In genomic region chr15:51775967-51776816, GRCh38 we compare ENCODE assay signal across 9 cellular contexts. TPM values are rescaled to one million over a fixed set of nuclear protein-coding genes. Genes with fewer than 3 reads are reported as not detected.
DNase-seq lines count a peak whose midpoint lies in the region; ATAC-seq and TF ChIP-seq lines count a peak whose summit lies in the region.
"Had no signal": no experiment of that assay in that cellular context is flagged by ENCODE, and none has a peak within 500 bp of the region (broad histone marks: within the 10 kb centered on the region; RNA-seq: fewer than 3 reads in every experiment).

No MANE protein-coding gene starts in this region.

- TF ChIP-seq POLR2A in heart left ventricle (IDR thresholded peaks at IDR 0.05) = no peak

- intact Hi-C loops in Panc1 (cut with micrococcal nuclease; ENCODE audit: unreplicated experiment) = loop anchor here (1.0 kb wide), 2 partner anchors 39 to 126 kb away; partner anchors contain the start of gene LYSMD2
- intact Hi-C loops in heart left ventricle (cut with DNase I) = loop anchor here in 9 of 10 donors (1.0 to 10.0 kb wide), 4 partner anchors 61 to 127 kb away; no protein-coding TSS in a partner anchor
- intact Hi-C loops in psoas muscle (cut with DNase I) = loop anchor here in 1 of 2 donors (2.0 kb wide), 1 partner anchor 125 kb away; no protein-coding TSS in a partner anchor

- no peaks in the 10 kb centered on the region for H3K4me1 ChIP-seq in Panc1 (ENCODE audit: control insufficient read depth, insufficient read depth, low read length)
- H3K4me1 ChIP-seq in heart left ventricle = peaks cover 0 to 8% (median 3%) of the 10 kb centered on the region in 12 donors
- no peaks in the 10 kb centered on the region for H3K4me1 ChIP-seq in psoas muscle

- H3K4me3 ChIP-seq in Panc1 (ENCODE audit: low read depth in 2 of 2, low read length in 2 of 2) = no peak overlapping the region
- H3K4me3 ChIP-seq in heart left ventricle = no peak overlapping the region
- no peak overlapping the region for H3K4me3 ChIP-seq in psoas muscle
- H3K4me3 ChIP-seq: BLaER1 treated with 17β-estradiol and CSF1 and Interleukin-3, amounts not matched to agents 10 nM and 100 nM had no signal

- CTCF ChIA-PET in Panc1 (lab: Charles Lee) = interaction anchor here (0.7 to 2.3 kb wide), 13 partner anchors 9 to 239 kb away, joined by 3 to 74 read pairs (median 5); no protein-coding TSS in a partner anchor

- H3K36me3 ChIP-seq in Panc1 (ENCODE audit: control insufficient read depth, insufficient read depth, low read length) (no peaks in the 10 kb centered on the region), heart left ventricle (peaks cover 0 to 69% (median 22%) of the 10 kb centered on the region in 9 donors), psoas muscle (ENCODE audit: insufficient read depth in 1 of 2, low read depth in 1 of 2) (peaks cover 0 to 28% of the 10 kb centered on the region in 2 donors)

- H3K27ac ChIP-seq in Panc1 (ENCODE audit: low read length) (no peak overlapping the region), heart left ventricle (no peak overlapping the region), psoas muscle (no peak overlapping the region)
- H3K27ac ChIP-seq: BLaER1 treated with 17β-estradiol and CSF1 and Interleukin-3, amounts not matched to agents 10 nM and 100 nM had no signal

- no TSS peak for BruUV-seq in Panc1 (replicated peaks; lab: Mats Ljungman, UMichigan)

- TF ChIP-seq CTCF in Panc1 (IDR thresholded peaks at IDR 0.05) = peak; percentile 78
- peak; percentile 53 to 79 (median 67) for TF ChIP-seq CTCF in heart left ventricle (IDR thresholded peaks at IDR 0.05)
- peak; percentile 70 for TF ChIP-seq CTCF in psoas muscle (IDR thresholded peaks at IDR 0.05)

- DNase-seq in NCI-H1417 (lab: John Stamatoyannopoulos, UW) (peak; percentile 16 to 61 (median 43)), NCI-H1417 treated with DMSO at 0.1 percent for 48 hours (lab: John Stamatoyannopoulos, UW) (no peak), Panc1 (ENCODE audit: low read depth, low spot score) (peak; percentile 56), heart left ventricle (peak in 2 of 5 donors; percentile 40 to 44), psoas muscle (no peak)
- peak; percentile 75 for DNase-seq in activated effector memory CD4-positive, alpha-beta T cell treated with anti-CD3 and anti-CD28 coated beads, Interleukin-2, amount 50 U/mL, for 16 hours

- ATAC-seq in HG02840 (IDR thresholded peaks at IDR 0.05; ENCODE audit: low FRiP score, unreplicated experiment) (peak; percentile 70), Panc1 (peak; percentile 86), heart left ventricle (peak; percentile 76 to 89 (median 80)), psoas muscle (peak; percentile 51 to 90 (median 76)), HG03432 (IDR thresholded peaks at IDR 0.05; ENCODE audit: unreplicated experiment) (no peak)

- in situ Hi-C loops in Panc1 (cut with HindIII; ENCODE audit: low pct_unique_long_range_greater_than_20kb, low sequenced_read_pairs) = no loop called here

- H3K27me3 ChIP-seq in Panc1 (ENCODE audit: control insufficient read depth, insufficient read depth, low read length) = no peaks in the 10 kb centered on the region
- H3K27me3 ChIP-seq in heart left ventricle = no peaks in the 10 kb centered on the region
- no peaks in the 10 kb centered on the region for H3K27me3 ChIP-seq in psoas muscle (ENCODE audit: insufficient read depth in 3 of 3, low read length in 2 of 3)
- H3K27me3 ChIP-seq: BLaER1 treated with 17β-estradiol and CSF1 and Interleukin-3, amounts not matched to agents 10 nM and 100 nM had no signal

- POLR2A ChIA-PET in Panc1 (lab: Charles Lee) = interaction anchor here (0.5 kb wide), 1 partner anchor 403 kb away, joined by 4 read pairs; no protein-coding TSS in a partner anchor

- 56 to 63% (median 59%) methylated on average over 11 of the region's 11 CpGs for WGBS in heart left ventricle, 4 donors
- 59 to 70% (median 62%) methylated on average over 11 of the region's 11 CpGs for WGBS in psoas muscle, 3 donors

- H3K9me3 ChIP-seq in Panc1 (ENCODE audit: control insufficient read depth, insufficient read depth, low read depth, low read length) (no peaks in the 10 kb centered on the region), heart left ventricle (no peaks in the 10 kb centered on the region), psoas muscle (no peaks in the 10 kb centered on the region)
- H3K9me3 ChIP-seq: BLaER1 treated with 17β-estradiol and CSF1 and Interleukin-3, amounts not matched to agents 10 nM and 100 nM had no signal

RNA-seq across cellular contexts. Expression of gene TMOD2, which starts 24.8 kb away (rescaled TPM):
- total RNA-seq in Panc1 (2021; ENCODE audit: unreplicated experiment) (1.7 TPM), heart left ventricle (10 to 100 TPM in 1 of 9 donors, 1 to 10 TPM in 8; 1.8 to 10.9 (median 6.4) TPM), psoas muscle (1 to 10 TPM; 2.1 to 5.8 (median 2.1) TPM)
- polyA plus RNA-seq in Panc1 (2012; ENCODE audit: insufficient read length) = 0.97 TPM
- polyA plus RNA-seq in heart left ventricle (1 to 10 TPM; 1.3 to 3.0 TPM), psoas muscle (1 to 10 TPM in 1 of 3 donors, under 1 TPM in 2; 0.49 to 2.6 (median 0.82) TPM)

RNA-seq across cellular contexts. Expression of gene LYSMD2, which starts 38.7 kb away (rescaled TPM):
- 17.2 TPM for total RNA-seq in Panc1 (2021; ENCODE audit: unreplicated experiment)
- polyA plus RNA-seq in Panc1 (2012; ENCODE audit: insufficient read length) = 9.5 TPM
- 1 to 10 TPM; 3.1 to 8.7 (median 5.7) TPM for total RNA-seq in heart left ventricle
- polyA plus RNA-seq in heart left ventricle = 1 to 10 TPM; 5.3 to 5.7 TPM
- 10 to 100 TPM in 2 of 4 donors, 1 to 10 TPM in 2; 5.6 to 16.8 (median 9.8) TPM for total RNA-seq in psoas muscle
- polyA plus RNA-seq in psoas muscle = 1 to 10 TPM; 4.3 to 9.7 (median 6.8) TPM

RNA-seq across cellular contexts. Expression of gene TMOD3, which starts 53.3 kb away (rescaled TPM):
- total RNA-seq in Panc1 (2021; ENCODE audit: unreplicated experiment) (53.4 TPM), heart left ventricle (10 to 100 TPM; 12.1 to 34.8 (median 21.4) TPM), psoas muscle (10 to 100 TPM in 1 of 4 donors, 1 to 10 TPM in 3; 6.4 to 22.6 (median 7.9) TPM)
- 23.8 TPM for polyA plus RNA-seq in Panc1 (2012; ENCODE audit: insufficient read length)
- polyA plus RNA-seq in heart left ventricle (10 to 100 TPM in 1 of 2 donors, 1 to 10 TPM in 1; 6.3 to 36.5 TPM), psoas muscle (10 to 100 TPM in 1 of 3 donors, 1 to 10 TPM in 2; 1.8 to 12.0 (median 4.1) TPM)

Comparison
In these comparisons a context has a peak if more than half of its experiments do, and no peak if none do; other contexts are left out.
1. DNase-seq: peak in NCI-H1417 (3 of 3), Panc1 (single experiment) and activated effector memory CD4-positive, alpha-beta T cell treated with anti-CD3 and anti-CD28 coated beads, Interleukin-2, amount 50 U/mL, for 16 hours (single experiment); none in NCI-H1417 treated with DMSO at 0.1 percent for 48 hours (single experiment) and psoas muscle (0 of 2).
2. Peak in every context shown above with its lines, with median percentiles within 50 percentile points of each other: CTCF ChIP-seq.